In the genomic region with DNA sequence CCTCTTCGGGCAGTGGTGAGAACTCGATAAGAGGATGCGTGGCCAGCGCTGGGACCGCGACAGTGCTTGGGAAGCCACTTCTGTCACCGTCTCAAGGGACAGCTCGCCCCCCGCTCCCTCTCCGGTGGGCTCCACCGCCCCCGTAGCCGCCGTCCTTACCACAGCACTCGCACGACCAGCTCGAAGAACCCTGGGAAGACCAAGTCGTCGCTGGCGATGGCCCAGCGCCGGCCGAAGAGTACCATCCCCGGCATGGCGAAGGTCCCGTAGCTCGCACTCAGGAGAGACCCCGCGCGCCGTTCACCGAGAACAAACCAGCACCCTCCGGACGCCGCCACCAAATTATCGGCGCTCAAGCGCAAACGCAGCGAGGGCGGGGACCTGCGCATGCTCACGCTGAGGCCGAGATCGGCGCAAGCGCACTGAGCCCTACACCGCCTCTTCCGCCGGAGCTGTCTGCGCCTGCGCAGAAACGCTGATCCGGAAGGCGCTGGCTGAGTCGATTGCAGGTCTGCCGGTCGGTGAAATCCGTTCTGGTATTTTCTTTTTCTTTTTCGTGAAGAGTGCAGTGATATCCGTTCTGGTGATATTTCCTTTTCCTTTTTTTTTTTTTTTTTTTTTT, we compare ENCODE assay signal across 1 cellular context.
A peak's percentile ranks its signal among the peaks of the same experiment; 100 is the strongest.
TF ChIP-seq lines count a peak whose summit lies in the region.

A gene with protein sequence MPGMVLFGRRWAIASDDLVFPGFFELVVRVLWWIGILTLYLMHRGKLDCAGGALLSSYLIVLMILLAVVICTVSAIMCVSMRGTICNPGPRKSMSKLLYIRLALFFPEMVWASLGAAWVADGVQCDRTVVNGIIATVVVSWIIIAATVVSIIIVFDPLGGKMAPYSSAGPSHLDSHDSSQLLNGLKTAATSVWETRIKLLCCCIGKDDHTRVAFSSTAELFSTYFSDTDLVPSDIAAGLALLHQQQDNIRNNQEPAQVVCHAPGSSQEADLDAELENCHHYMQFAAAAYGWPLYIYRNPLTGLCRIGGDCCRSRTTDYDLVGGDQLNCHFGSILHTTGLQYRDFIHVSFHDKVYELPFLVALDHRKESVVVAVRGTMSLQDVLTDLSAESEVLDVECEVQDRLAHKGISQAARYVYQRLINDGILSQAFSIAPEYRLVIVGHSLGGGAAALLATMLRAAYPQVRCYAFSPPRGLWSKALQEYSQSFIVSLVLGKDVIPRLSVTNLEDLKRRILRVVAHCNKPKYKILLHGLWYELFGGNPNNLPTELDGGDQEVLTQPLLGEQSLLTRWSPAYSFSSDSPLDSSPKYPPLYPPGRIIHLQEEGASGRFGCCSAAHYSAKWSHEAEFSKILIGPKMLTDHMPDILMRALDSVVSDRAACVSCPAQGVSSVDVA (minus strand): TSS at position 366 of the 622 bp plus-strand sequence. CDS start 112 bp downstream, at position 254.

TF ChIP-seq in K562, 482 proteins besides CTCF, POLR2A, EP300 and RAD21 (continued from another document and continues in another):
- TF ChIP-seq, protein P1, sequence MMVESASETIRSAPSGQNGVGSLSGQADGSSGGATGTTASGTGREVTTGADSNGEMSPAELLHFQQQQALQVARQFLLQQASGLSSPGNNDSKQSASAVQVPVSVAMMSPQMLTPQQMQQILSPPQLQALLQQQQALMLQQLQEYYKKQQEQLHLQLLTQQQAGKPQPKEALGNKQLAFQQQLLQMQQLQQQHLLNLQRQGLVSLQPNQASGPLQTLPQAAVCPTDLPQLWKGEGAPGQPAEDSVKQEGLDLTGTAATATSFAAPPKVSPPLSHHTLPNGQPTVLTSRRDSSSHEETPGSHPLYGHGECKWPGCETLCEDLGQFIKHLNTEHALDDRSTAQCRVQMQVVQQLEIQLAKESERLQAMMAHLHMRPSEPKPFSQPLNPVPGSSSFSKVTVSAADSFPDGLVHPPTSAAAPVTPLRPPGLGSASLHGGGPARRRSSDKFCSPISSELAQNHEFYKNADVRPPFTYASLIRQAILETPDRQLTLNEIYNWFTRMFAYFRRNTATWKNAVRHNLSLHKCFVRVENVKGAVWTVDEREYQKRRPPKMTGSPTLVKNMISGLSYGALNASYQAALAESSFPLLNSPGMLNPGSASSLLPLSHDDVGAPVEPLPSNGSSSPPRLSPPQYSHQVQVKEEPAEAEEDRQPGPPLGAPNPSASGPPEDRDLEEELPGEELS (CRISPR knock-in tag; IDR thresholded peaks at IDR 0.05; ENCODE audit: borderline replicate concordance) = 0 out of 2 replicates have a peak, but pooled peaks have one; percentile 54
- TF ChIP-seq NR1H2 (CRISPR knock-in tag; IDR thresholded peaks at IDR 0.05) (no peak), POLR2B (IDR thresholded peaks at IDR 0.05; ENCODE audit: low read depth, partially characterized antibody) (peak; percentile 99), KDM2B (CRISPR knock-in tag; IDR thresholded peaks at IDR 0.05) (peak; percentile 86), STAG1 (CRISPR knock-in tag; IDR thresholded peaks at IDR 0.05; ENCODE audit: borderline replicate concordance) (0 out of 2 replicates have a peak, but pooled peaks have one; percentile 1), CBX1 (IDR thresholded peaks at IDR 0.05; ENCODE audit: low read depth) (0 out of 2 replicates have a peak, but pooled peaks have one; percentile 57), SMAD4 (CRISPR knock-in tag; conservative IDR thresholded peaks at IDR 0.05) (no peak), NEUROD1 (IDR thresholded peaks at IDR 0.05; ENCODE audit: borderline replicate concordance, low read depth, low read length, partially characterized antibody) (peak; percentile 3), ZNF232 (CRISPR knock-in tag; IDR thresholded peaks at IDR 0.05) (0 out of 2 replicates have a peak, but pooled peaks have one; percentile 31), E2F3 (CRISPR knock-in tag; IDR thresholded peaks at IDR 0.05) (0 out of 2 replicates have a peak, but pooled peaks have one; percentile 47), MYC (IDR thresholded peaks at IDR 0.05; ENCODE audit: low read depth, low read length) (no peak), MYC (CRISPR knock-in tag; IDR thresholded peaks at IDR 0.05; ENCODE audit: borderline replicate concordance, low read depth) (0 out of 2 replicates have a peak, but pooled peaks have one; percentile 65), ZNF253 (CRISPR knock-in tag; conservative IDR thresholded peaks at IDR 0.05) (no peak), SMAD1 (IDR thresholded peaks at IDR 0.05; ENCODE audit: low read depth, low read length, partially characterized antibody) (peak; percentile 43), MEIS2 (IDR thresholded peaks at IDR 0.05; ENCODE audit: partially characterized antibody) (peak; percentile 99), KDM1A (IDR thresholded peaks at IDR 0.05) (no peak), CREM (IDR thresholded peaks at IDR 0.05; ENCODE audit: low read depth) (0 out of 2 replicates have a peak, but pooled peaks have one; percentile 35), NRF1 (conservative IDR thresholded peaks at IDR 0.05 in 1 of 2, IDR thresholded peaks at IDR 0.05 in 1 of 2) (peak; percentile 100), L3MBTL2 (IDR thresholded peaks at IDR 0.05) (0 out of 2 replicates have a peak, but pooled peaks have one; percentile 39), SP1 (CRISPR knock-in tag; IDR thresholded peaks at IDR 0.05) (peak; percentile 30; the same call in 1 of the 2 replicates), FOXP1 (CRISPR knock-in tag; IDR thresholded peaks at IDR 0.05) (peak; percentile 47; the same call in 1 of the 2 replicates), ZKSCAN1 (IDR thresholded peaks at IDR 0.05; ENCODE audit: low read depth, low read length) (peak; percentile 28; the same call in 1 of the 2 replicates), SMARCC2 (IDR thresholded peaks at IDR 0.05; ENCODE audit: low read depth) (0 out of 2 replicates have a peak, but pooled peaks have one; percentile 11), SAP30 (IDR thresholded peaks at IDR 0.05; ENCODE audit: borderline replicate concordance, insufficient read depth, low read depth, low read length, poor library complexity, severe bottlenecking) (peak; percentile 83), TCF7 (IDR thresholded peaks at IDR 0.05; ENCODE audit: borderline replicate concordance) (peak; percentile 56; the same call in 1 of the 2 replicates), SUPT5H (IDR thresholded peaks at IDR 0.05) (peak; percentile 90), ZNF75A (CRISPR knock-in tag; IDR thresholded peaks at IDR 0.05) (no peak), TCF3 (CRISPR knock-in tag; IDR thresholded peaks at IDR 0.05) (no peak), MCM2 (IDR thresholded peaks at IDR 0.05; ENCODE audit: low read depth) (no peak), POLR2AphosphoS5 (IDR thresholded peaks at IDR 0.05; ENCODE audit: control insufficient read depth, insufficient read depth, low read depth, low read length) (peak; percentile 83), RBFOX2 (IDR thresholded peaks at IDR 0.05; ENCODE audit: low read depth, low read length) (peak; percentile 95), HMGN3 (IDR thresholded peaks at IDR 0.05; ENCODE audit: borderline replicate concordance, extremely low read depth, insufficient read length, low read depth, low read length) (peak; percentile 32), PML (IDR thresholded peaks at IDR 0.05; ENCODE audit: low read length) (peak; percentile 72; the same call in 1 of the 2 replicates), NFE2 (IDR thresholded peaks at IDR 0.05; ENCODE audit: low read depth) (no peak; the same call in 1 of the 2 replicates), HNRNPLL (IDR thresholded peaks at IDR 0.05; ENCODE audit: low read depth, low read length, poor library complexity, severe bottlenecking) (peak; percentile 60), ZBTB7A (IDR thresholded peaks at IDR 0.05; ENCODE audit: borderline replicate concordance, control insufficient read depth, low read depth, low read length) (peak; percentile 79; the same call in 1 of the 2 replicates), PHB (CRISPR knock-in tag; IDR thresholded peaks at IDR 0.05) (0 out of 2 replicates have a peak, but pooled peaks have one; percentile 18)
- TF ChIP-seq, protein P2, sequence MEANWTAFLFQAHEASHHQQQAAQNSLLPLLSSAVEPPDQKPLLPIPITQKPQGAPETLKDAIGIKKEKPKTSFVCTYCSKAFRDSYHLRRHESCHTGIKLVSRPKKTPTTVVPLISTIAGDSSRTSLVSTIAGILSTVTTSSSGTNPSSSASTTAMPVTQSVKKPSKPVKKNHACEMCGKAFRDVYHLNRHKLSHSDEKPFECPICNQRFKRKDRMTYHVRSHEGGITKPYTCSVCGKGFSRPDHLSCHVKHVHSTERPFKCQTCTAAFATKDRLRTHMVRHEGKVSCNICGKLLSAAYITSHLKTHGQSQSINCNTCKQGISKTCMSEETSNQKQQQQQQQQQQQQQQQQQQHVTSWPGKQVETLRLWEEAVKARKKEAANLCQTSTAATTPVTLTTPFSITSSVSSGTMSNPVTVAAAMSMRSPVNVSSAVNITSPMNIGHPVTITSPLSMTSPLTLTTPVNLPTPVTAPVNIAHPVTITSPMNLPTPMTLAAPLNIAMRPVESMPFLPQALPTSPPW (CRISPR knock-in tag; IDR thresholded peaks at IDR 0.05) = peak; percentile 28; the same call in 1 of the 2 replicates
- TF ChIP-seq, protein P3, sequence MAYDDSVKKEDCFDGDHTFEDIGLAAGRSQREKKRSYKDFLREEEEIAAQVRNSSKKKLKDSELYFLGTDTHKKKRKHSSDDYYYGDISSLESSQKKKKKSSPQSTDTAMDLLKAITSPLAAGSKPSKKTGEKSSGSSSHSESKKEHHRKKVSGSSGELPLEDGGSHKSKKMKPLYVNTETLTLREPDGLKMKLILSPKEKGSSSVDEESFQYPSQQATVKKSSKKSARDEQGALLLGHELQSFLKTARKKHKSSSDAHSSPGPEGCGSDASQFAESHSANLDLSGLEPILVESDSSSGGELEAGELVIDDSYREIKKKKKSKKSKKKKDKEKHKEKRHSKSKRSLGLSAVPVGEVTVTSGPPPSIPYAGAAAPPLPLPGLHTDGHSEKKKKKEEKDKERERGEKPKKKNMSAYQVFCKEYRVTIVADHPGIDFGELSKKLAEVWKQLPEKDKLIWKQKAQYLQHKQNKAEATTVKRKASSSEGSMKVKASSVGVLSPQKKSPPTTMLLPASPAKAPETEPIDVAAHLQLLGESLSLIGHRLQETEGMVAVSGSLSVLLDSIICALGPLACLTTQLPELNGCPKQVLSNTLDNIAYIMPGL (CRISPR knock-in tag; IDR thresholded peaks at IDR 0.05) = 0 out of 2 replicates have a peak, but pooled peaks have one; percentile 70
- TF ChIP-seq, protein P4, sequence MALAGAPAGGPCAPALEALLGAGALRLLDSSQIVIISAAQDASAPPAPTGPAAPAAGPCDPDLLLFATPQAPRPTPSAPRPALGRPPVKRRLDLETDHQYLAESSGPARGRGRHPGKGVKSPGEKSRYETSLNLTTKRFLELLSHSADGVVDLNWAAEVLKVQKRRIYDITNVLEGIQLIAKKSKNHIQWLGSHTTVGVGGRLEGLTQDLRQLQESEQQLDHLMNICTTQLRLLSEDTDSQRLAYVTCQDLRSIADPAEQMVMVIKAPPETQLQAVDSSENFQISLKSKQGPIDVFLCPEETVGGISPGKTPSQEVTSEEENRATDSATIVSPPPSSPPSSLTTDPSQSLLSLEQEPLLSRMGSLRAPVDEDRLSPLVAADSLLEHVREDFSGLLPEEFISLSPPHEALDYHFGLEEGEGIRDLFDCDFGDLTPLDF (CRISPR knock-in tag; IDR thresholded peaks at IDR 0.05) = peak; percentile 67
- TF ChIP-seq, protein P5, sequence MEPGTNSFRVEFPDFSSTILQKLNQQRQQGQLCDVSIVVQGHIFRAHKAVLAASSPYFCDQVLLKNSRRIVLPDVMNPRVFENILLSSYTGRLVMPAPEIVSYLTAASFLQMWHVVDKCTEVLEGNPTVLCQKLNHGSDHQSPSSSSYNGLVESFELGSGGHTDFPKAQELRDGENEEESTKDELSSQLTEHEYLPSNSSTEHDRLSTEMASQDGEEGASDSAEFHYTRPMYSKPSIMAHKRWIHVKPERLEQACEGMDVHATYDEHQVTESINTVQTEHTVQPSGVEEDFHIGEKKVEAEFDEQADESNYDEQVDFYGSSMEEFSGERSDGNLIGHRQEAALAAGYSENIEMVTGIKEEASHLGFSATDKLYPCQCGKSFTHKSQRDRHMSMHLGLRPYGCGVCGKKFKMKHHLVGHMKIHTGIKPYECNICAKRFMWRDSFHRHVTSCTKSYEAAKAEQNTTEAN (CRISPR knock-in tag; IDR thresholded peaks at IDR 0.05) = 0 out of 2 replicates have a peak, but pooled peaks have one; percentile 52
- TF ChIP-seq, protein P6, sequence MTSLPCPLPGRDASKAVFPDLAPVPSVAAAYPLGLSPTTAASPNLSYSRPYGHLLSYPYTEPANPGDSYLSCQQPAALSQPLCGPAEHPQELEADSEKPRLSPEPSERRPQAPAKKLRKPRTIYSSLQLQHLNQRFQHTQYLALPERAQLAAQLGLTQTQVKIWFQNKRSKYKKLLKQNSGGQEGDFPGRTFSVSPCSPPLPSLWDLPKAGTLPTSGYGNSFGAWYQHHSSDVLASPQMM (CRISPR knock-in tag; IDR thresholded peaks at IDR 0.05) = no peak
- TF ChIP-seq, protein P7, sequence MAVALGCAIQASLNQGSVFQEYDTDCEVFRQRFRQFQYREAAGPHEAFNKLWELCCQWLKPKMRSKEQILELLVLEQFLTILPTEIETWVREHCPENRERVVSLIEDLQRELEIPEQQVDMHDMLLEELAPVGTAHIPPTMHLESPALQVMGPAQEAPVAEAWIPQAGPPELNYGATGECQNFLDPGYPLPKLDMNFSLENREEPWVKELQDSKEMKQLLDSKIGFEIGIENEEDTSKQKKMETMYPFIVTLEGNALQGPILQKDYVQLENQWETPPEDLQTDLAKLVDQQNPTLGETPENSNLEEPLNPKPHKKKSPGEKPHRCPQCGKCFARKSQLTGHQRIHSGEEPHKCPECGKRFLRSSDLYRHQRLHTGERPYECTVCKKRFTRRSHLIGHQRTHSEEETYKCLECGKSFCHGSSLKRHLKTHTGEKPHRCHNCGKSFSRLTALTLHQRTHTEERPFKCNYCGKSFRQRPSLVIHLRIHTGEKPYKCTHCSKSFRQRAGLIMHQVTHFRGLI (CRISPR knock-in tag; IDR thresholded peaks at IDR 0.05) = no peak
- TF ChIP-seq, protein P8, sequence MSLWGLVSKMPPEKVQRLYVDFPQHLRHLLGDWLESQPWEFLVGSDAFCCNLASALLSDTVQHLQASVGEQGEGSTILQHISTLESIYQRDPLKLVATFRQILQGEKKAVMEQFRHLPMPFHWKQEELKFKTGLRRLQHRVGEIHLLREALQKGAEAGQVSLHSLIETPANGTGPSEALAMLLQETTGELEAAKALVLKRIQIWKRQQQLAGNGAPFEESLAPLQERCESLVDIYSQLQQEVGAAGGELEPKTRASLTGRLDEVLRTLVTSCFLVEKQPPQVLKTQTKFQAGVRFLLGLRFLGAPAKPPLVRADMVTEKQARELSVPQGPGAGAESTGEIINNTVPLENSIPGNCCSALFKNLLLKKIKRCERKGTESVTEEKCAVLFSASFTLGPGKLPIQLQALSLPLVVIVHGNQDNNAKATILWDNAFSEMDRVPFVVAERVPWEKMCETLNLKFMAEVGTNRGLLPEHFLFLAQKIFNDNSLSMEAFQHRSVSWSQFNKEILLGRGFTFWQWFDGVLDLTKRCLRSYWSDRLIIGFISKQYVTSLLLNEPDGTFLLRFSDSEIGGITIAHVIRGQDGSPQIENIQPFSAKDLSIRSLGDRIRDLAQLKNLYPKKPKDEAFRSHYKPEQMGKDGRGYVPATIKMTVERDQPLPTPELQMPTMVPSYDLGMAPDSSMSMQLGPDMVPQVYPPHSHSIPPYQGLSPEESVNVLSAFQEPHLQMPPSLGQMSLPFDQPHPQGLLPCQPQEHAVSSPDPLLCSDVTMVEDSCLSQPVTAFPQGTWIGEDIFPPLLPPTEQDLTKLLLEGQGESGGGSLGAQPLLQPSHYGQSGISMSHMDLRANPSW (CRISPR knock-in tag; IDR thresholded peaks at IDR 0.05) = no peak
- TF ChIP-seq, protein P9, sequence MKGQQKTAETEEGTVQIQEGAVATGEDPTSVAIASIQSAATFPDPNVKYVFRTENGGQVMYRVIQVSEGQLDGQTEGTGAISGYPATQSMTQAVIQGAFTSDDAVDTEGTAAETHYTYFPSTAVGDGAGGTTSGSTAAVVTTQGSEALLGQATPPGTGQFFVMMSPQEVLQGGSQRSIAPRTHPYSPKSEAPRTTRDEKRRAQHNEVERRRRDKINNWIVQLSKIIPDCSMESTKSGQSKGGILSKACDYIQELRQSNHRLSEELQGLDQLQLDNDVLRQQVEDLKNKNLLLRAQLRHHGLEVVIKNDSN (CRISPR knock-in tag; IDR thresholded peaks at IDR 0.05) = no peak
